In genomic region chr3:191198480-191198879, GRCh38 we compare ENCODE assay signal across 25 cellular contexts. TPM values are rescaled to one million over a fixed set of nuclear protein-coding genes. Genes with fewer than 3 reads are reported as not detected.
"Had no signal": no experiment of that assay in that cellular context is flagged by ENCODE, and none has a peak within 500 bp of the region (broad histone marks: within the 10 kb centered on the region; RNA-seq: fewer than 3 reads in every experiment).

No MANE protein-coding gene starts in this region.

- H3K27ac ChIP-seq: gastrocnemius medialis, heart right ventricle, lower lobe of right lung, neural progenitor cell, pancreas, prostate gland, testis had no signal

- FAIRE-seq: endometrium, pancreas had no signal

- H3K4me3 ChIP-seq: gastrocnemius medialis, heart right ventricle, lower lobe of right lung, neural progenitor cell, pancreas, prostate gland, testis had no signal

- H3K36me3 ChIP-seq: gastrocnemius medialis, heart right ventricle, lower lobe of right lung, neural progenitor cell, pancreas, prostate gland had no signal

- H3K9me3 ChIP-seq: gastrocnemius medialis, heart right ventricle, lower lobe of right lung, pancreas, prostate gland, testis had no signal

- ATAC-seq: esophagus mucosa; gastrocnemius medialis; left lobe of liver; lower lobe of right lung; natural killer cell; pancreas; sciatic nerve; stimulated activated naive B cell treated with anti-CD40 and anti-IgM and Interleukin-4, amounts not matched to agents 10 μg/mL and 1 μg/mL and 100 μg/mL, for 72 hours; stimulated activated naive CD8-positive, alpha-beta T cell treated with anti-CD3 and anti-CD28 coated beads, Interleukin-15, amount 100 ng/mL, for 72 hours had no signal

- DNase-seq: effector memory CD4-positive, alpha-beta T cell; gastrocnemius medialis; heart right ventricle; hypothalamus; islet precursor cell; lower lobe of right lung; natural killer cell; nucleus accumbens; pancreas; stimulated activated CD4-positive, alpha-beta T cell treated with anti-CD3 and anti-CD28 coated beads, Interleukin-2, amount 100 ng/mL, for 24 hours; stimulated activated CD4-positive, alpha-beta T cell treated with anti-CD3 and anti-CD28 coated beads, Interleukin-4, amount 100 ng/mL, for 4 hours; stimulated activated naive B cell treated with anti-CD40 and anti-IgM and Interleukin-4, amounts not matched to agents 10 μg/mL and 1 μg/mL and 100 μg/mL, for 72 hours; stimulated activated naive CD8-positive, alpha-beta T cell treated with anti-CD3 and anti-CD28 coated beads, Interleukin-15, amount 100 ng/mL, for 72 hours; testis; trophoblast cell had no signal

- H3K4me2 ChIP-seq: neural progenitor cell had no signal

- H3K9ac ChIP-seq: neural progenitor cell had no signal

- H2AFZ ChIP-seq: neural progenitor cell had no signal

- H3K27me3 ChIP-seq: gastrocnemius medialis, neural progenitor cell, testis had no signal

- H3K4me1 ChIP-seq: gastrocnemius medialis, heart right ventricle, lower lobe of right lung, neural progenitor cell, pancreas, prostate gland, testis had no signal

RNA-seq across cellular contexts. Expression of gene OSTN, which starts 0.6 kb away (rescaled TPM):
- total RNA-seq: esophagus mucosa, fibroblast of villous mesenchyme, left lobe of liver, lower lobe of right lung, mucosa of gallbladder, natural killer cell, pancreas, renal cortical epithelial cell, subcutaneous adipose tissue, testis had no signal
